1 cellular context compared by ENCODE assay signal in genomic region chr9:35942286-35942685, GRCh38.
TF ChIP-seq lines count a peak whose summit lies in the region.

No MANE protein-coding gene starts in this region.

TF ChIP-seq in IMR-90, 13 proteins besides CTCF, POLR2A, EP300 and RAD21:
- no peak for TF ChIP-seq MAFK (IDR thresholded peaks at IDR 0.05; ENCODE audit: low read depth, low read length)
- TF ChIP-seq FOS (IDR thresholded peaks at IDR 0.05; ENCODE audit: low read depth, low read length), result no peak
- TF ChIP-seq MXI1 (IDR thresholded peaks at IDR 0.05; ENCODE audit: borderline replicate concordance, low read depth, low read length), result no peak
- no peak for TF ChIP-seq USF2 (IDR thresholded peaks at IDR 0.05; ENCODE audit: low read depth, low read length)
- TF ChIP-seq ELK1 (IDR thresholded peaks at IDR 0.05; ENCODE audit: borderline replicate concordance, low read depth, low read length), result no peak
- no peak for TF ChIP-seq RCOR1 (IDR thresholded peaks at IDR 0.05; ENCODE audit: insufficient replicate concordance, low read length)
- no peak for TF ChIP-seq MAZ (IDR thresholded peaks at IDR 0.05; ENCODE audit: borderline replicate concordance, low read depth, low read length)
- TF ChIP-seq NFE2L2 (IDR thresholded peaks at IDR 0.05; ENCODE audit: low read depth, low read length), result no peak
- no peak for TF ChIP-seq CHD1 (IDR thresholded peaks at IDR 0.05; ENCODE audit: low read depth, low read length)
TF ChIP-seq in IMR-90: peak in this region for 0.
